23 cellular contexts compared by ENCODE assay signal in genomic region chr7:17412883-17413282, GRCh38.
"Had no signal": no experiment of that assay in that cellular context is flagged by ENCODE, and none has a peak within 500 bp of the region (broad histone marks: within the 10 kb centered on the region; RNA-seq: fewer than 3 reads in every experiment).

No MANE protein-coding gene starts in this region.

- DNase-seq: Kasumi-1, KG1, MV-4-11, NCI-H1048, NCI-H1105, NCI-H1417, NCI-H1436 treated with DMSO at 0.1 percent for 48 hours, NCI-H1694 treated with DMSO at 0.1 percent for 48 hours, NCI-H1930, NCI-H2081, NCI-H2107, NCI-H2227 treated with DMSO at 0.1 percent for 48 hours, NCI-H524, NCI-H526 treated with DMSO at 0.1 percent for 48 hours, NCI-H748 treated with DMSO at 0.1 percent for 48 hours, Right ventricle myocardium superior, RPMI8226, SIG-M5, SW 1271, T-helper 1 cell had no signal

- H3K27ac ChIP-seq: HL-60, SJSA1, SK-N-MC had no signal

- H3K9me3 ChIP-seq: SJSA1 had no signal

- H3K27me3 ChIP-seq: SJSA1 had no signal

- H3K4me3 ChIP-seq: SJSA1, SK-N-MC had no signal

- H3K36me3 ChIP-seq: SJSA1 had no signal
